2 cellular contexts compared by ENCODE assay signal in the genomic region with DNA sequence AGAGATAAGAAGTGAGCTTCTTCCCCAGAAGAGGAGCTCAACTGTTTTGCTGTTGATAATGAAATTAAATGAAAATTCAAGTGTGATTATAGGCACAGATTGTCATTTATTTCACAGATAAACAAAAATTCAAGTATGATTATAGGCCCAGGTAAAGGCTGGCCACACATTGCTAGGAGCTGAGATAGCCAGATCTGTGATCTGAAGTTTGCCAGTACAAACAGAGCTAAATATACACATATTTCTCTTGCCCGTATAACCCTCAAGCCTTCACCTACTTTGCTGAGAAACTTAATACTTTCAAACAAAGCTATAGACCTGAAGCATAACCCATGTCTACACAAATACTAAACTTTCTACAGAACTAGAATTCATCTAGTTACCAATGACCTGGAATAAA.
TF ChIP-seq lines count a peak whose summit lies in the region.

No MANE protein-coding gene starts in this region.

TF ChIP-seq in GM23338, 12 proteins besides CTCF, POLR2A, EP300 and RAD21:
- TF ChIP-seq ZNF114 (CRISPR knock-in tag; IDR thresholded peaks at IDR 0.05) = no peak

TF ChIP-seq in H1, 55 proteins besides CTCF, POLR2A, EP300 and RAD21:
- TF ChIP-seq RXRA (IDR thresholded peaks at IDR 0.05; ENCODE audit: insufficient read depth, low read depth, low read length) = no peak
- TF ChIP-seq ZNF274 (IDR thresholded peaks at IDR 0.05; ENCODE audit: borderline replicate concordance, extremely low read depth, low read length) = no peak
